In the genomic region with DNA sequence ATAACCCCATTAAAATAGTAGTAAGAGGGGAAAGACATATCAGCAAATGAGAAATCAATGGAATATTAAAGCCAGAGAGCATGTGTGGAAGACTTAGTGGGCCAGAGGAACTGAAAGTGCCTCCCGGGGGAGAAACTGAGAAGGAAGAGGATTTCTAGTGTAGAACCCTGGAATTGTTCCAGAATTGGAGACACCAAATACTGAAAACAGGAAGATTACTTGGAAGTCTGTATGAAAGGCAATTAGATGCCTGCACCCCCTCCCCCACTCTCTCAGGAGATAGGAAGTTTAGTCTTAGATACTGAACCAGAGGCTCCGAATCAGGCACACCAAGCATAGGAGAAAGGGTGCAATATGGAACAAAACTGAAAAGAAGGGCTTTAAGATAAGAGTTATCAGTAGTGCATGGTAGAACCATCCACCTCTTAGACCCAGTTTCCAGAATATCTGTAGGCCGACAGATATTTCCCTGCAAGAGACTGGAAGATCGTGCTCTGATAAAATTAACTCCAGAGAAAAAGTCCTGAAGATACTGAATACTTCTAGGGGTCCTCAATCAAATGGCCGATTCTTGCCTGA, we compare ENCODE assay signal across 1 cellular context.
TF ChIP-seq lines count a peak whose summit lies in the region.

No MANE protein-coding gene starts in this region.

TF ChIP-seq in K562, 482 proteins besides CTCF, POLR2A, EP300 and RAD21 (continued from another document and continues in another):
- TF ChIP-seq, protein P1, sequence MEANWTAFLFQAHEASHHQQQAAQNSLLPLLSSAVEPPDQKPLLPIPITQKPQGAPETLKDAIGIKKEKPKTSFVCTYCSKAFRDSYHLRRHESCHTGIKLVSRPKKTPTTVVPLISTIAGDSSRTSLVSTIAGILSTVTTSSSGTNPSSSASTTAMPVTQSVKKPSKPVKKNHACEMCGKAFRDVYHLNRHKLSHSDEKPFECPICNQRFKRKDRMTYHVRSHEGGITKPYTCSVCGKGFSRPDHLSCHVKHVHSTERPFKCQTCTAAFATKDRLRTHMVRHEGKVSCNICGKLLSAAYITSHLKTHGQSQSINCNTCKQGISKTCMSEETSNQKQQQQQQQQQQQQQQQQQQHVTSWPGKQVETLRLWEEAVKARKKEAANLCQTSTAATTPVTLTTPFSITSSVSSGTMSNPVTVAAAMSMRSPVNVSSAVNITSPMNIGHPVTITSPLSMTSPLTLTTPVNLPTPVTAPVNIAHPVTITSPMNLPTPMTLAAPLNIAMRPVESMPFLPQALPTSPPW (CRISPR knock-in tag; IDR thresholded peaks at IDR 0.05): peak; percentile 52; the same call in 1 of the 2 replicates
- TF ChIP-seq ZNF3 (CRISPR knock-in tag; IDR thresholded peaks at IDR 0.05) (no peak), NFYB (IDR thresholded peaks at IDR 0.05; ENCODE audit: extremely low read depth, insufficient read length) (no peak), NONO (IDR thresholded peaks at IDR 0.05; ENCODE audit: low read depth in 2 of 2, low read length in 1 of 2) (0 out of 4 replicates have a peak, but pooled peaks of 1 of the 2 experiments have one; percentile 65), RB1 (IDR thresholded peaks at IDR 0.05; ENCODE audit: low read depth) (peak; percentile 63; the same call in 1 of the 2 replicates), ARID1B (IDR thresholded peaks at IDR 0.05) (peak; percentile 99), STAT5A (IDR thresholded peaks at IDR 0.05; ENCODE audit: borderline replicate concordance, low read length) (peak; percentile 85), MECOM (CRISPR knock-in tag; IDR thresholded peaks at IDR 0.05) (peak; percentile 6; the same call in 1 of the 2 replicates), PHB2 (IDR thresholded peaks at IDR 0.05; ENCODE audit: low read depth) (peak; percentile 91), ASH1L (IDR thresholded peaks at IDR 0.05; ENCODE audit: borderline replicate concordance, low read depth, partially characterized antibody) (no peak), CCNT2 (IDR thresholded peaks at IDR 0.05; ENCODE audit: borderline replicate concordance, extremely low read depth, insufficient read length, low read depth, low read length) (peak; percentile 95)
- TF ChIP-seq, protein P2, sequence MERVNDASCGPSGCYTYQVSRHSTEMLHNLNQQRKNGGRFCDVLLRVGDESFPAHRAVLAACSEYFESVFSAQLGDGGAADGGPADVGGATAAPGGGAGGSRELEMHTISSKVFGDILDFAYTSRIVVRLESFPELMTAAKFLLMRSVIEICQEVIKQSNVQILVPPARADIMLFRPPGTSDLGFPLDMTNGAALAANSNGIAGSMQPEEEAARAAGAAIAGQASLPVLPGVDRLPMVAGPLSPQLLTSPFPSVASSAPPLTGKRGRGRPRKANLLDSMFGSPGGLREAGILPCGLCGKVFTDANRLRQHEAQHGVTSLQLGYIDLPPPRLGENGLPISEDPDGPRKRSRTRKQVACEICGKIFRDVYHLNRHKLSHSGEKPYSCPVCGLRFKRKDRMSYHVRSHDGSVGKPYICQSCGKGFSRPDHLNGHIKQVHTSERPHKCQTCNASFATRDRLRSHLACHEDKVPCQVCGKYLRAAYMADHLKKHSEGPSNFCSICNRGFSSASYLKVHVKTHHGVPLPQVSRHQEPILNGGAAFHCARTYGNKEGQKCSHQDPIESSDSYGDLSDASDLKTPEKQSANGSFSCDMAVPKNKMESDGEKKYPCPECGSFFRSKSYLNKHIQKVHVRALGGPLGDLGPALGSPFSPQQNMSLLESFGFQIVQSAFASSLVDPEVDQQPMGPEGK (CRISPR knock-in tag; IDR thresholded peaks at IDR 0.05; ENCODE audit: borderline replicate concordance): no peak
- TF ChIP-seq, protein P3, sequence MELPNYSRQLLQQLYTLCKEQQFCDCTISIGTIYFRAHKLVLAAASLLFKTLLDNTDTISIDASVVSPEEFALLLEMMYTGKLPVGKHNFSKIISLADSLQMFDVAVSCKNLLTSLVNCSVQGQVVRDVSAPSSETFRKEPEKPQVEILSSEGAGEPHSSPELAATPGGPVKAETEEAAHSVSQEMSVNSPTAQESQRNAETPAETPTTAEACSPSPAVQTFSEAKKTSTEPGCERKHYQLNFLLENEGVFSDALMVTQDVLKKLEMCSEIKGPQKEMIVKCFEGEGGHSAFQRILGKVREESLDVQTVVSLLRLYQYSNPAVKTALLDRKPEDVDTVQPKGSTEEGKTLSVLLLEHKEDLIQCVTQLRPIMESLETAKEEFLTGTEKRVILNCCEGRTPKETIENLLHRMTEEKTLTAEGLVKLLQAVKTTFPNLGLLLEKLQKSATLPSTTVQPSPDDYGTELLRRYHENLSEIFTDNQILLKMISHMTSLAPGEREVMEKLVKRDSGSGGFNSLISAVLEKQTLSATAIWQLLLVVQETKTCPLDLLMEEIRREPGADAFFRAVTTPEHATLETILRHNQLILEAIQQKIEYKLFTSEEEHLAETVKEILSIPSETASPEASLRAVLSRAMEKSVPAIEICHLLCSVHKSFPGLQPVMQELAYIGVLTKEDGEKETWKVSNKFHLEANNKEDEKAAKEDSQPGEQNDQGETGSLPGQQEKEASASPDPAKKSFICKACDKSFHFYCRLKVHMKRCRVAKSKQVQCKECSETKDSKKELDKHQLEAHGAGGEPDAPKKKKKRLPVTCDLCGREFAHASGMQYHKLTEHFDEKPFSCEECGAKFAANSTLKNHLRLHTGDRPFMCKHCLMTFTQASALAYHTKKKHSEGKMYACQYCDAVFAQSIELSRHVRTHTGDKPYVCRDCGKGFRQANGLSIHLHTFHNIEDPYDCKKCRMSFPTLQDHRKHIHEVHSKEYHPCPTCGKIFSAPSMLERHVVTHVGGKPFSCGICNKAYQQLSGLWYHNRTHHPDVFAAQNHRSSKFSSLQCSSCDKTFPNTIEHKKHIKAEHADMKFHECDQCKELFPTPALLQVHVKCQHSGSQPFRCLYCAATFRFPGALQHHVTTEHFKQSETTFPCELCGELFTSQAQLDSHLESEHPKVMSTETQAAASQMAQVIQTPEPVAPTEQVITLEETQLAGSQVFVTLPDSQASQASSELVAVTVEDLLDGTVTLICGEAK (IDR thresholded peaks at IDR 0.05): peak; percentile 55; the same call in 1 of the 2 replicates
- TF ChIP-seq, protein P3 (CRISPR knock-in tag; IDR thresholded peaks at IDR 0.05): no peak
- TF ChIP-seq, protein P4, sequence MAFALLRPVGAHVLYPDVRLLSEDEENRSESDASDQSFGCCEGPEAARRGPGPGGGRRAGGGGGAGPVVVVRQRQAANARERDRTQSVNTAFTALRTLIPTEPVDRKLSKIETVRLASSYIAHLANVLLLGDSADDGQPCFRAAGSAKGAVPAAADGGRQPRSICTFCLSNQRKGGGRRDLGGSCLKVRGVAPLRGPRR (CRISPR knock-in tag; IDR thresholded peaks at IDR 0.05): no peak
- TF ChIP-seq, protein P5, sequence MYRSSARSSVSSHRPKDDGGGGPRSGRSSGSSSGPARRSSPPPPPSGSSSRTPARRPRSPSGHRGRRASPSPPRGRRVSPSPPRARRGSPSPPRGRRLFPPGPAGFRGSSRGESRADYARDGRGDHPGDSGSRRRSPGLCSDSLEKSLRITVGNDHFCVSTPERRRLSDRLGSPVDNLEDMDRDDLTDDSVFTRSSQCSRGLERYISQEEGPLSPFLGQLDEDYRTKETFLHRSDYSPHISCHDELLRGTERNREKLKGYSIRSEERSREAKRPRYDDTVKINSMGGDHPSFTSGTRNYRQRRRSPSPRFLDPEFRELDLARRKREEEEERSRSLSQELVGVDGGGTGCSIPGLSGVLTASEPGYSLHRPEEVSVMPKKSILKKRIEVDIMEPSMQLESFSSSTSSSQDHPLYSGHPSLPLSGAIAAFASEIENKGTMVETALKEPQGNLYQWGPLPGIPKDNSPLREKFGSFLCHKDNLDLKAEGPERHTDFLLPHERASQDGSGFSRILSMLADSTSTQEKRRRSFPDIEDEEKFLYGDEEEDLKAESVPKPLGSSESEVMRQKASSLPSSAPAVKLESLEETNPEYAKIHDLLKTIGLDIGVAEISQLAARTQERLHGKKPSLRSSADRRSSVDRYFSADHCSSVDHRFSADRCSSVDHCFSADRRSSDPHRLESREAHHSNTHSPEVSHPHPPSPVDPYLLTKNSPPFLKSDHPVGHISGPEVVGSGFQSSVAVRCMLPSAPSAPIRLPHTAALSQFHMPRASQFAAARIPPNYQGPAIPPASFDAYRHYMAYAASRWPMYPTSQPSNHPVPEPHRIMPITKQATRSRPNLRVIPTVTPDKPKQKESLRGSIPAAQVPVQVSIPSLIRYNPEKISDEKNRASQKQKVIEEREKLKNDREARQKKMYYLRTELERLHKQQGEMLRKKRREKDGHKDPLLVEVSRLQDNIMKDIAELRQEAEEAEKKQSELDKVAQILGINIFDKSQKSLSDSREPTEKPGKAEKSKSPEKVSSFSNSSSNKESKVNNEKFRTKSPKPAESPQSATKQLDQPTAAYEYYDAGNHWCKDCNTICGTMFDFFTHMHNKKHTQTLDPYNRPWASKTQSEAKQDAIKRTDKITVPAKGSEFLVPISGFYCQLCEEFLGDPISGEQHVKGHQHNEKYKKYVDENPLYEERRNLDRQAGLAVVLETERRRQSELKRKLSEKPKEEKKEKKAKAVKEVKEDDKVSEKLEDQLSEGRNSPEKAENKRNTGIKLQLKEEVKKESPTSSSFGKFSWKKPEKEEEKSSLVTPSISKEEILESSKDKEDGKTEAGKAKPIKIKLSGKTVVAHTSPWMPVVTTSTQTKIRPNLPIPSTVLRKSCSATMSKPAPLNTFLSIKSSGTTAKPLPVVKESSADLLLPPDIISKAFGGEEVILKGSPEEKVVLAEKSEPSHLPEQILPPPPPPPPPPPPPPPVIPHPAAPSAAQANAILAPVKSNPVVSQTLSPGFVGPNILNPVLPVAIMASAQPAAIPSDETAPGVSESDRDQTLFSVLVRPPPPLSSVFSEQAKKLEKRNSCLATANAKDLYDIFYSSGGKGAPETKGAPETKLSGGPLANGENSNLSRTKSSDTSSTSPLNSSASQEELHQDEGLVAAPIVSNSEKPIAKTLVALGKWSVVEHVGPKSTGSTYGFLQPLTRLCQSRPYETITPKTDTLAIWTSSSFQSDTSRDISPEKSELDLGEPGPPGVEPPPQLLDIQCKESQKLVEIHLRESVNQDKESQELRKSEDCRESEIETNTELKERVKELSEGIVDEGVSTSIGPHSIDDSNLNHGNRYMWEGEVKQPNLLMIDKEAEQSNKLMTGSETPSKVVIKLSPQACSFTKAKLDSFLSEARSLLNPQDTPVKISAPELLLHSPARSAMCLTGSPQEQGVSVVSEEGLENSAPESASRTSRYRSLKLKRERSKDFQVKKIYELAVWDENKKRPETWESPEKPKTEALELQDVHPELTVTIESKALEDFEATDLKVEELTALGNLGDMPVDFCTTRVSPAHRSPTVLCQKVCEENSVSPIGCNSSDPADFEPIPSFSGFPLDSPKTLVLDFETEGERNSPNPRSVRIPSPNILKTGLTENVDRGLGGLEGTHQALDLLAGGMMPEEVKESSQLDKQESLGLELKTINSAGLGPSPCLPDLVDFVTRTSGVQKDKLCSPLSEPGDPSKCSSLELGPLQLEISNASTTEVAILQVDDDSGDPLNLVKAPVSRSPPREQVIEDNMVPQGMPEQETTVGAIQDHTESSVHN (IDR thresholded peaks at IDR 0.05; ENCODE audit: borderline replicate concordance in 1 of 2, low read depth in 1 of 2): 0 out of 4 replicates have a peak, but pooled peaks have one; percentile 28 to 36
- TF ChIP-seq, protein P6, sequence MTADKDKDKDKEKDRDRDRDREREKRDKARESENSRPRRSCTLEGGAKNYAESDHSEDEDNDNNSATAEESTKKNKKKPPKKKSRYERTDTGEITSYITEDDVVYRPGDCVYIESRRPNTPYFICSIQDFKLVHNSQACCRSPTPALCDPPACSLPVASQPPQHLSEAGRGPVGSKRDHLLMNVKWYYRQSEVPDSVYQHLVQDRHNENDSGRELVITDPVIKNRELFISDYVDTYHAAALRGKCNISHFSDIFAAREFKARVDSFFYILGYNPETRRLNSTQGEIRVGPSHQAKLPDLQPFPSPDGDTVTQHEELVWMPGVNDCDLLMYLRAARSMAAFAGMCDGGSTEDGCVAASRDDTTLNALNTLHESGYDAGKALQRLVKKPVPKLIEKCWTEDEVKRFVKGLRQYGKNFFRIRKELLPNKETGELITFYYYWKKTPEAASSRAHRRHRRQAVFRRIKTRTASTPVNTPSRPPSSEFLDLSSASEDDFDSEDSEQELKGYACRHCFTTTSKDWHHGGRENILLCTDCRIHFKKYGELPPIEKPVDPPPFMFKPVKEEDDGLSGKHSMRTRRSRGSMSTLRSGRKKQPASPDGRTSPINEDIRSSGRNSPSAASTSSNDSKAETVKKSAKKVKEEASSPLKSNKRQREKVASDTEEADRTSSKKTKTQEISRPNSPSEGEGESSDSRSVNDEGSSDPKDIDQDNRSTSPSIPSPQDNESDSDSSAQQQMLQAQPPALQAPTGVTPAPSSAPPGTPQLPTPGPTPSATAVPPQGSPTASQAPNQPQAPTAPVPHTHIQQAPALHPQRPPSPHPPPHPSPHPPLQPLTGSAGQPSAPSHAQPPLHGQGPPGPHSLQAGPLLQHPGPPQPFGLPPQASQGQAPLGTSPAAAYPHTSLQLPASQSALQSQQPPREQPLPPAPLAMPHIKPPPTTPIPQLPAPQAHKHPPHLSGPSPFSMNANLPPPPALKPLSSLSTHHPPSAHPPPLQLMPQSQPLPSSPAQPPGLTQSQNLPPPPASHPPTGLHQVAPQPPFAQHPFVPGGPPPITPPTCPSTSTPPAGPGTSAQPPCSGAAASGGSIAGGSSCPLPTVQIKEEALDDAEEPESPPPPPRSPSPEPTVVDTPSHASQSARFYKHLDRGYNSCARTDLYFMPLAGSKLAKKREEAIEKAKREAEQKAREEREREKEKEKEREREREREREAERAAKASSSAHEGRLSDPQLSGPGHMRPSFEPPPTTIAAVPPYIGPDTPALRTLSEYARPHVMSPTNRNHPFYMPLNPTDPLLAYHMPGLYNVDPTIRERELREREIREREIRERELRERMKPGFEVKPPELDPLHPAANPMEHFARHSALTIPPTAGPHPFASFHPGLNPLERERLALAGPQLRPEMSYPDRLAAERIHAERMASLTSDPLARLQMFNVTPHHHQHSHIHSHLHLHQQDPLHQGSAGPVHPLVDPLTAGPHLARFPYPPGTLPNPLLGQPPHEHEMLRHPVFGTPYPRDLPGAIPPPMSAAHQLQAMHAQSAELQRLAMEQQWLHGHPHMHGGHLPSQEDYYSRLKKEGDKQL (CRISPR knock-in tag; IDR thresholded peaks at IDR 0.05; ENCODE audit: borderline replicate concordance): no peak
